8 cellular contexts compared by ENCODE assay signal in genomic region chr5:79774171-79774854, GRCh38.
DNase-seq lines count a peak whose midpoint lies in the region; ATAC-seq and TF ChIP-seq lines count a peak whose summit lies in the region.

No MANE protein-coding gene starts in this region.

- H3K9me3 ChIP-seq in Loucy (ENCODE audit: insufficient read depth, low read depth, low read length) (no peaks in the 10 kb centered on the region), osteoblast (ENCODE audit: low read depth, low read length) (no peaks in the 10 kb centered on the region)

- H2AFZ ChIP-seq in Loucy (ENCODE audit: low read length) (no peak overlapping the region), osteoblast (ENCODE audit: low read length) (peak overlapping the region; percentile 86)

- H3K27ac ChIP-seq in caudate nucleus (ENCODE audit: low read depth, low read length): peak overlapping the region; percentile 18
- H3K27ac ChIP-seq in osteoblast (ENCODE audit: low read depth, low read length): peak overlapping the region; percentile 39

- H3K4me2 ChIP-seq in Loucy (ENCODE audit: low read depth, low read length, poor library complexity, severe bottlenecking) (no peak overlapping the region), osteoblast (ENCODE audit: insufficient read depth, low read length) (peak overlapping the region; percentile 78)

- no peak for ATAC-seq in HG02973 (IDR thresholded peaks at IDR 0.05; ENCODE audit: unreplicated experiment)

- H3K9ac ChIP-seq in Loucy (ENCODE audit: low read depth, low read length, poor library complexity, severe bottlenecking): no peak overlapping the region

- no peaks in the 10 kb centered on the region for H3K79me2 ChIP-seq in Loucy (ENCODE audit: insufficient read depth, low read length)
- H3K79me2 ChIP-seq in osteoblast (ENCODE audit: insufficient read depth, low read length): no peaks in the 10 kb centered on the region

- H3K27me3 ChIP-seq in Loucy (ENCODE audit: insufficient read depth, low read length, poor library complexity, severe bottlenecking): no peaks in the 10 kb centered on the region
- H3K27me3 ChIP-seq in osteoblast (ENCODE audit: insufficient read depth, low read length): no peaks in the 10 kb centered on the region

- peak; percentile 26 to 42 for DNase-seq in NCI-H524 (lab: John Stamatoyannopoulos, UW)
- DNase-seq in NCI-H524 treated with DMSO at 0.1 percent for 48 hours (lab: John Stamatoyannopoulos, UW): no peak
- DNase-seq in caudate nucleus (lab: John Stamatoyannopoulos, UW): peak in 42 of 61 donors; percentile 7 to 87 (median 58)
- peak; percentile 39 for DNase-seq in osteoblast (ENCODE audit: insufficient read length, low spot score, missing footprints)
- DNase-seq in dermis blood vessel endothelial cell: no peak
- DNase-seq in medulla oblongata (ENCODE audit: extremely low spot score): no peak

- no peak overlapping the region for H3K4me3 ChIP-seq in Loucy (ENCODE audit: low read length, poor library complexity, severe bottlenecking)
- peak overlapping the region; percentile 59 for H3K4me3 ChIP-seq in osteoblast (ENCODE audit: insufficient read depth, low read length)

- TF ChIP-seq CTCF in Loucy (conservative IDR thresholded peaks at IDR 0.05; ENCODE audit: low read length) (peak; percentile 70), osteoblast (IDR thresholded peaks at IDR 0.05; ENCODE audit: extremely low read depth, low read depth, low read length) (peak; percentile 55)

- H4K20me1 ChIP-seq in Loucy (ENCODE audit: insufficient read depth, low read length, poor library complexity, severe bottlenecking) (no peaks in the 10 kb centered on the region), osteoblast (ENCODE audit: insufficient read depth, low read length) (no peaks in the 10 kb centered on the region)

- H3K4me1 ChIP-seq in Loucy (ENCODE audit: insufficient read depth, low read length, poor library complexity, severe bottlenecking) (no peaks in the 10 kb centered on the region), osteoblast (ENCODE audit: insufficient read depth, low read length) (peaks cover 17% of the 10 kb centered on the region)

- no peaks in the 10 kb centered on the region for H3K9me2 ChIP-seq in Loucy (replicated peaks; ENCODE audit: low read depth, low read length)

- no peaks in the 10 kb centered on the region for H3F3A ChIP-seq in Loucy (ENCODE audit: low read depth)

- H3K36me3 ChIP-seq in Loucy (ENCODE audit: insufficient read depth, low read length): no peaks in the 10 kb centered on the region
- no peaks in the 10 kb centered on the region for H3K36me3 ChIP-seq in osteoblast (ENCODE audit: insufficient read depth, low read length)

Comparison
In these comparisons a context has a peak if more than half of its experiments do, and no peak if none do; other contexts are left out.
1. DNase-seq: peak in NCI-H524 (2 of 2), caudate nucleus (42 of 61) and osteoblast (single experiment); none in NCI-H524 treated with DMSO at 0.1 percent for 48 hours (single experiment), dermis blood vessel endothelial cell (single experiment) and medulla oblongata (single experiment).